Comparison of ENCODE assay signal across 20 cellular contexts in genomic region chr15:96551196-96551595, GRCh38.
DNase-seq lines count a peak whose midpoint lies in the region; ATAC-seq, FAIRE-seq and TF ChIP-seq lines count a peak whose summit lies in the region.
"Had no signal": no experiment of that assay in that cellular context is flagged by ENCODE, and none has a peak within 500 bp of the region (broad histone marks: within the 10 kb centered on the region; RNA-seq: fewer than 3 reads in every experiment).

No MANE protein-coding gene starts in this region.

- peak; percentile 87 for FAIRE-seq in RCC 7860 (lab: Jason Lieb, UNC)
- FAIRE-seq: G401.6, GM12891, H1 had no signal

- H3K27ac Mint-ChIP-seq in activated CD4-positive, alpha-beta memory T cell treated with anti-CD3 and anti-CD28 coated beads, Interleukin-2, amount 10 ng/mL, durations not matched to agents 7 days and 5 days, result no peak overlapping the region
- H3K27ac Mint-ChIP-seq: CD8-positive, alpha-beta memory T cell; HFFc6 had no signal

- ATAC-seq in GM18907 (IDR thresholded peaks at IDR 0.05; ENCODE audit: unreplicated experiment), result no peak

- CTCF ChIA-PET in activated CD4-positive, alpha-beta memory T cell treated with anti-CD3 and anti-CD28 coated beads, Interleukin-2, amount 10 ng/mL, durations not matched to agents 7 days and 5 days (lab: Charles Lee), result no interaction called here

- DNase-seq in Daoy (ENCODE audit: low read depth), result peak; percentile 39
- peak; percentile 29 for DNase-seq in GM23248
- DNase-seq in RCC 7860 (ENCODE audit: low spot score), result peak; percentile 51
- DNase-seq in epithelial cell of esophagus (ENCODE audit: low read depth), result peak; percentile 45
- no peak for DNase-seq in glomerular visceral epithelial cell (ENCODE audit: extremely low spot score)
- no peak for DNase-seq in HUDEP-2 (lab: John Stamatoyannopoulos, UW; ENCODE audit: unreplicated experiment in 76 of 76)
- no peak for DNase-seq in activated CD4-positive, alpha-beta memory T cell treated with anti-CD3 and anti-CD28 coated beads, Interleukin-2, amount 10 ng/mL, durations not matched to agents 7 days and 5 days
- DNase-seq: 8988T; AML-193; Caco-2; CD8-positive, alpha-beta memory T cell; DND-41; HCEC 1CT; HFFc6; IMR-90 had no signal

- H3K4me1 ChIP-seq in GM23248 (ENCODE audit: insufficient read depth), result peaks cover 23% of the 10 kb centered on the region
- H3K4me1 ChIP-seq: BLaER1, Caco-2 had no signal

- H3K27me3 Mint-ChIP-seq in activated CD4-positive, alpha-beta memory T cell treated with anti-CD3 and anti-CD28 coated beads, Interleukin-2, amount 10 ng/mL, durations not matched to agents 7 days and 5 days, result no peaks in the 10 kb centered on the region
- H3K27me3 Mint-ChIP-seq: CD8-positive, alpha-beta memory T cell had no signal

- no peaks in the 10 kb centered on the region for H4K20me1 ChIP-seq in GM23248 (ENCODE audit: insufficient read depth)
- H4K20me1 ChIP-seq: BLaER1 had no signal

- no peak overlapping the region for H3K27ac ChIP-seq in GM23248
- H3K27ac ChIP-seq: BLaER1 had no signal

- no peak overlapping the region for H2AFZ ChIP-seq in GM23248

- peaks cover 8% of the 10 kb centered on the region; the same call in 1 of the 2 replicates for H3F3A ChIP-seq in GM23248 (ENCODE audit: insufficient read depth)

- no peaks in the 10 kb centered on the region for H3K9me2 ChIP-seq in GM23248 (ENCODE audit: insufficient read depth)

- POLR2A ChIA-PET in activated CD4-positive, alpha-beta memory T cell treated with anti-CD3 and anti-CD28 coated beads, Interleukin-2, amount 10 ng/mL, durations not matched to agents 7 days and 5 days (lab: Charles Lee), result no interaction called here

- H3K36me3 ChIP-seq in GM23248 (ENCODE audit: low read depth), result no peaks in the 10 kb centered on the region
- H3K36me3 ChIP-seq: BLaER1 had no signal

- no peak overlapping the region for H3K4me3 Mint-ChIP-seq in activated CD4-positive, alpha-beta memory T cell treated with anti-CD3 and anti-CD28 coated beads, Interleukin-2, amount 10 ng/mL, durations not matched to agents 7 days and 5 days
- H3K4me3 Mint-ChIP-seq: CD8-positive, alpha-beta memory T cell; HFFc6 had no signal

- no peak for TF ChIP-seq CTCF in epithelial cell of esophagus (IDR thresholded peaks at IDR 0.05; ENCODE audit: insufficient read depth, low read depth, low read length, missing control alignments)

- no peak overlapping the region for H3K9ac ChIP-seq in GM23248
- H3K9ac ChIP-seq: BLaER1 had no signal

- H3K4me3 ChIP-seq in GM23248, result no peak overlapping the region
- H3K4me3 ChIP-seq in epithelial cell of esophagus (ENCODE audit: low read length), result no peak overlapping the region
- H3K4me3 ChIP-seq: BLaER1 had no signal

- WGBS in GM23248 (ENCODE audit: low coverage in 1 of 2, low lambda C conversion rate in 2 of 2, missing lambda C conversion rate in 2 of 2), 2 experiments, result 46 to 47% methylated on average over 4 of the region's 4 CpGs

- H3K9me3 ChIP-seq in GM23248 (ENCODE audit: low read depth), result no peaks in the 10 kb centered on the region
- H3K9me3 ChIP-seq: BLaER1, Caco-2 had no signal

- no peaks in the 10 kb centered on the region for H3K79me2 ChIP-seq in GM23248 (ENCODE audit: insufficient read depth)

- in situ Hi-C loops in GM23248 (cut with MboI), result no loop called here

- H3K4me1 Mint-ChIP-seq in activated CD4-positive, alpha-beta memory T cell treated with anti-CD3 and anti-CD28 coated beads, Interleukin-2, amount 10 ng/mL, durations not matched to agents 7 days and 5 days, result no peaks in the 10 kb centered on the region
- H3K4me1 Mint-ChIP-seq: CD8-positive, alpha-beta memory T cell had no signal

- H3K36me3 Mint-ChIP-seq in activated CD4-positive, alpha-beta memory T cell treated with anti-CD3 and anti-CD28 coated beads, Interleukin-2, amount 10 ng/mL, durations not matched to agents 7 days and 5 days (ENCODE audit: low read depth), result no peaks in the 10 kb centered on the region
- H3K36me3 Mint-ChIP-seq: CD8-positive, alpha-beta memory T cell had no signal

- no peak overlapping the region for H3K4me2 ChIP-seq in GM23248 (ENCODE audit: unreplicated experiment)
- H3K4me2 ChIP-seq: BLaER1 had no signal

- H3K9me3 Mint-ChIP-seq in activated CD4-positive, alpha-beta memory T cell treated with anti-CD3 and anti-CD28 coated beads, Interleukin-2, amount 10 ng/mL, durations not matched to agents 7 days and 5 days, result peaks cover 2% of the 10 kb centered on the region
- H3K9me3 Mint-ChIP-seq: HFFc6 had no signal

- H3K27me3 ChIP-seq in GM23248 (replicated peaks; ENCODE audit: insufficient read depth), result no peaks in the 10 kb centered on the region
- H3K27me3 ChIP-seq: BLaER1 had no signal

Comparison
In these comparisons a context has a peak if more than half of its experiments do, and no peak if none do; other contexts are left out.
1. DNase-seq: peak in Daoy (single experiment), GM23248 (single experiment), RCC 7860 (single experiment) and epithelial cell of esophagus (single experiment); none in glomerular visceral epithelial cell (single experiment), HUDEP-2 (0 of 76) and activated CD4-positive, alpha-beta memory T cell treated with anti-CD3 and anti-CD28 coated beads, Interleukin-2, amount 10 ng/mL, durations not matched to agents 7 days and 5 days (single experiment).